23 cellular contexts compared by ENCODE assay signal in genomic region chr17:530851-531250, GRCh38.
DNase-seq lines count a peak whose midpoint lies in the region; ATAC-seq, FAIRE-seq and TF ChIP-seq lines count a peak whose summit lies in the region.
"Had no signal": no experiment of that assay in that cellular context is flagged by ENCODE, and none has a peak within 500 bp of the region (broad histone marks: within the 10 kb centered on the region; RNA-seq: fewer than 3 reads in every experiment).

No MANE protein-coding gene starts in this region.

- DNase-seq in GM12891 (ENCODE audit: insufficient read length, low spot score) (no peak), NCI-H1694 (lab: John Stamatoyannopoulos, UW) (peak; percentile 39), glutamatergic neuron (no peak), nephron progenitor cell (no peak), NCI-H187 (lab: John Stamatoyannopoulos, UW) (no peak), amygdala (lab: John Stamatoyannopoulos, UW) (no peak)
- DNase-seq: AML-193; C1 segment of cervical spinal cord; CD4-positive, alpha-beta memory T cell; COR-L47; DMS53; H7; NCI-H1048; NCI-H1417; NCI-H187 treated with DMSO at 0.1 percent for 48 hours; NCI-H2107; NCI-H526 treated with DMSO at 0.1 percent for 48 hours; PC-9; Right ventricle myocardium superior had no signal

- ATAC-seq in HG02763 (IDR thresholded peaks at IDR 0.05; ENCODE audit: unreplicated experiment), result no peak
- ATAC-seq in HG03175 (IDR thresholded peaks at IDR 0.05; ENCODE audit: unreplicated experiment), result no peak

- H3K4me1 Mint-ChIP-seq in glutamatergic neuron (ENCODE audit: low read depth, unreplicated experiment) (peaks cover 11% of the 10 kb centered on the region), nephron progenitor cell (peaks cover 32% of the 10 kb centered on the region)
- H3K4me1 Mint-ChIP-seq: IgD-negative memory B cell had no signal

- H3K36me3 Mint-ChIP-seq in glutamatergic neuron (ENCODE audit: unreplicated experiment) (peaks cover 4% of the 10 kb centered on the region), nephron progenitor cell (ENCODE audit: low read depth) (peaks cover 66% of the 10 kb centered on the region)

- H3K9me3 Mint-ChIP-seq in glutamatergic neuron (ENCODE audit: unreplicated experiment) (no peaks in the 10 kb centered on the region), nephron progenitor cell (peaks cover 9% of the 10 kb centered on the region)
- H3K9me3 Mint-ChIP-seq: IgD-negative memory B cell had no signal

- peak; percentile 31 for FAIRE-seq in GM12891 (lab: Jason Lieb, UNC)
- FAIRE-seq: A204.1 had no signal

- no peak for TF ChIP-seq POLR2A in GM12891 (IDR thresholded peaks at IDR 0.05; ENCODE audit: low read depth, low read length)

- H3K4me3 Mint-ChIP-seq in glutamatergic neuron (ENCODE audit: unreplicated experiment) (no peak overlapping the region), nephron progenitor cell (no peak overlapping the region)
- H3K4me3 Mint-ChIP-seq: CD4-positive, alpha-beta memory T cell; IgD-negative memory B cell had no signal

- H3K27me3 Mint-ChIP-seq in glutamatergic neuron (ENCODE audit: unreplicated experiment) (peaks cover 4% of the 10 kb centered on the region), nephron progenitor cell (ENCODE audit: low read depth, poor library complexity) (peaks cover 2% of the 10 kb centered on the region)
- H3K27me3 Mint-ChIP-seq: CD4-positive, alpha-beta memory T cell; IgD-negative memory B cell had no signal

- peak overlapping the region; percentile 43 for H3K27ac Mint-ChIP-seq in glutamatergic neuron (ENCODE audit: unreplicated experiment)
- peak overlapping the region; percentile 80 for H3K27ac Mint-ChIP-seq in nephron progenitor cell
- H3K27ac Mint-ChIP-seq: CD4-positive, alpha-beta memory T cell; IgD-negative memory B cell had no signal

- TF ChIP-seq CTCF in glutamatergic neuron (IDR thresholded peaks at IDR 0.05; ENCODE audit: partially characterized antibody, unreplicated experiment) (no peak), nephron progenitor cell (IDR thresholded peaks at IDR 0.05) (no peak)

TF ChIP-seq in GM12891, 5 proteins besides CTCF, POLR2A, EP300 and RAD21:
- TF ChIP-seq SPI1 (IDR thresholded peaks at IDR 0.05; ENCODE audit: low read depth, low read length), result no peak
- no peak for TF ChIP-seq PAX5 (IDR thresholded peaks at IDR 0.05; ENCODE audit: insufficient read depth, low read length, severe bottlenecking)
- TF ChIP-seq POLR2AphosphoS5 (IDR thresholded peaks at IDR 0.05; ENCODE audit: low read depth, low read length), result no peak
- no peak for TF ChIP-seq TAF1 (IDR thresholded peaks at IDR 0.05; ENCODE audit: low read depth, low read length)
- TF ChIP-seq POU2F2 (IDR thresholded peaks at IDR 0.05; ENCODE audit: low read depth, low read length), result no peak
